In the genomic region with DNA sequence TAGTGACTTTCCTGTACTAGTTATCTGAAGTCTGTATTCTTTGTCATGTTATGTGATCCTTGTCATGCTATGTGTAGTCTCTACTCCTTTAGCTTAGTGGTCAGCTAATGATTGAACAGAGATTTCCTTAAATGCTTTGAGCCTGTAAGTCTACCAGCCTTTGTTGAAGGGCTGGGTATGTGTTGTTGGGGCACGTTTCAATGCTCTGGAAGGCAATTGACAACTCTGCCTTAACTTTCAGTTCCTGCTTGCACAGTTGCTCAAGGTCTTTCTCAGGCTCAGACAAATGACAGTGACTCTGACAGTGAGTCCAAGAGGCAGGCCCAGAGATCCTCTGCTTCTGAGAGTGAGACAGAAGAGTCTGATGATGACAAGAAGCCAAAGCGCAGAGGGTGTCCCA, we compare ENCODE assay signal across 13 cellular contexts.
DNase-seq lines count a peak whose midpoint lies in the region; ATAC-seq, FAIRE-seq and TF ChIP-seq lines count a peak whose summit lies in the region.
"Had no signal": no experiment of that assay in that cellular context is flagged by ENCODE, and none has a peak within 500 bp of the region (broad histone marks: within the 10 kb centered on the region; RNA-seq: fewer than 3 reads in every experiment).

No MANE protein-coding gene starts in this region.

- H3K27ac ChIP-seq in endodermal cell (ENCODE audit: low read depth, low read length): peak overlapping the region; percentile 7
- H3K27ac ChIP-seq in WERI-Rb-1: no peak overlapping the region
- H3K27ac ChIP-seq in spleen: peak overlapping the region in 2 of 8 donors; percentile 7 to 15

- WGBS in endodermal cell (ENCODE audit: insufficient coverage in 1 of 2, insufficient read length in 1 of 2), 2 experiments: 86 to 98% methylated on average over 2 of the region's 2 CpGs
- WGBS in spleen, 5 donors: 70 to 78% (median 72%) methylated on average over 2 of the region's 2 CpGs

- H3K9me3 ChIP-seq in endodermal cell (ENCODE audit: control insufficient read depth, low read length): no peaks in the 10 kb centered on the region
- no peaks in the 10 kb centered on the region for H3K9me3 ChIP-seq in WERI-Rb-1 (ENCODE audit: severe bottlenecking)
- H3K9me3 ChIP-seq in spleen: no peaks in the 10 kb centered on the region

- no peak overlapping the region for H3K27ac Mint-ChIP-seq in endodermal cell

- H3K27me3 ChIP-seq in endodermal cell (ENCODE audit: control insufficient read depth, insufficient read depth, low read length, poor library complexity, severe bottlenecking) (no peaks in the 10 kb centered on the region), WERI-Rb-1 (ENCODE audit: insufficient read depth, low read depth, severe bottlenecking) (no peaks in the 10 kb centered on the region), spleen (replicated peaks in 1 of 7) (no peaks in the 10 kb centered on the region)

- DNase-seq in endodermal cell (no peak), D721Med (ENCODE audit: insufficient read length, low spot score) (no peak), WERI-Rb-1 (no peak), spleen (no peak)
- DNase-seq: Calu3, cortex of kidney, glutamatergic neuron, NCI-H1092 treated with DMSO at 0.1 percent for 48 hours, small intestine had no signal

- H3K9me3 Mint-ChIP-seq in endodermal cell: no peaks in the 10 kb centered on the region

- no peak for FAIRE-seq in D721Med (lab: Jason Lieb, UNC)
- FAIRE-seq: small intestine had no signal

- H3K4me1 ChIP-seq in endodermal cell (ENCODE audit: control insufficient read depth, insufficient read depth, low read length) (no peaks in the 10 kb centered on the region), spleen (peaks cover 0 to 15% (median 0%) of the 10 kb centered on the region in 6 donors)

- TF ChIP-seq CTCF in endodermal cell (conservative IDR thresholded peaks at IDR 0.05) (no peak), D721Med (IDR thresholded peaks at IDR 0.05; ENCODE audit: insufficient read depth, missing control alignments) (no peak), WERI-Rb-1 (IDR thresholded peaks at IDR 0.05; ENCODE audit: low read depth, low read length) (no peak), spleen (IDR thresholded peaks at IDR 0.05 in 8 of 11, conservative IDR thresholded peaks at IDR 0.05 in 3 of 11) (no peak)

- H3K4me3 ChIP-seq in endodermal cell (ENCODE audit: low read length): no peak overlapping the region
- no peak overlapping the region for H3K4me3 ChIP-seq in WERI-Rb-1 (ENCODE audit: low read depth, low read length)
- H3K4me3 ChIP-seq in spleen: no peak overlapping the region

- intact Hi-C loops in spleen (cut with DNase I; ENCODE audit: low total_unique reads): no loop called here

- no peak overlapping the region for H3K4me3 Mint-ChIP-seq in endodermal cell

- H3K36me3 Mint-ChIP-seq in endodermal cell (ENCODE audit: low read depth): peaks cover 76% of the 10 kb centered on the region

- peak; percentile 72 for ATAC-seq in GM18502 (IDR thresholded peaks at IDR 0.05; ENCODE audit: poor library complexity, unreplicated experiment)
- peak; percentile 86 for ATAC-seq in GM19452 (IDR thresholded peaks at IDR 0.05; ENCODE audit: unreplicated experiment)
- peak; percentile 77 for ATAC-seq in HG03103 (IDR thresholded peaks at IDR 0.05; ENCODE audit: low read depth, unreplicated experiment)
- no peak for ATAC-seq in HG03095 (IDR thresholded peaks at IDR 0.05; ENCODE audit: unreplicated experiment)

- H3K36me3 ChIP-seq in endodermal cell (ENCODE audit: control insufficient read depth, insufficient read depth, low read length) (peaks cover 92% of the 10 kb centered on the region), WERI-Rb-1 (peaks cover 79% of the 10 kb centered on the region), spleen (peaks cover 0 to 100% (median 91%) of the 10 kb centered on the region in 6 donors)

- no peaks in the 10 kb centered on the region for H3K4me1 Mint-ChIP-seq in endodermal cell

- TF ChIP-seq POLR2A in spleen (IDR thresholded peaks at IDR 0.05): no peak

- H3K9ac ChIP-seq in endodermal cell (ENCODE audit: extremely low read depth, low read length, poor library complexity, severe bottlenecking): no peak overlapping the region

- H3K27me3 Mint-ChIP-seq in endodermal cell (ENCODE audit: insufficient read depth): no peaks in the 10 kb centered on the region
